Comparison of ENCODE assay signal across 8 cellular contexts in genomic region chr2:104733544-104733943, GRCh38.
DNase-seq lines count a peak whose midpoint lies in the region; ATAC-seq and TF ChIP-seq lines count a peak whose summit lies in the region.

No MANE protein-coding gene starts in this region.

- no peaks in the 10 kb centered on the region for H3K27me3 Mint-ChIP-seq in osteocyte (ENCODE audit: unreplicated experiment)

- ATAC-seq in GM19328 (IDR thresholded peaks at IDR 0.05; ENCODE audit: unreplicated experiment) (peak; percentile 95), HG03159 (IDR thresholded peaks at IDR 0.05; ENCODE audit: unreplicated experiment) (peak; percentile 92)

- peaks cover 17% of the 10 kb centered on the region for H3K9me3 Mint-ChIP-seq in osteocyte (ENCODE audit: unreplicated experiment)

- DNase-seq in DMS 273 (lab: John Stamatoyannopoulos, UW; ENCODE audit: unreplicated experiment) (peak; percentile 53), DMS 273 treated with DMSO at 0.1 percent for 48 hours (lab: John Stamatoyannopoulos, UW) (no peak), osteocyte (ENCODE audit: extremely low spot score, unreplicated experiment) (no peak), activated gamma-delta T cell treated with Interleukin-2 at 50 U/mL for 16 hours (no peak), NCI-H1105 (lab: John Stamatoyannopoulos, UW) (no peak)

- H3K36me3 Mint-ChIP-seq in osteocyte (ENCODE audit: unreplicated experiment), result no peaks in the 10 kb centered on the region

- TF ChIP-seq CTCF in VCaP (conservative IDR thresholded peaks at IDR 0.05), result 0 out of 2 replicates have a peak, but pooled peaks have one; percentile 11
- peak; percentile 36 for TF ChIP-seq CTCF in osteocyte (IDR thresholded peaks at IDR 0.05)

- no peak overlapping the region for H3K27ac Mint-ChIP-seq in osteocyte (ENCODE audit: unreplicated experiment)

- H3K27ac ChIP-seq in VCaP, result no peak overlapping the region

- peaks cover 6% of the 10 kb centered on the region for H3K4me1 Mint-ChIP-seq in osteocyte (ENCODE audit: unreplicated experiment)

- no peak overlapping the region for H3K4me3 Mint-ChIP-seq in osteocyte (ENCODE audit: unreplicated experiment)
